In the genomic region with DNA sequence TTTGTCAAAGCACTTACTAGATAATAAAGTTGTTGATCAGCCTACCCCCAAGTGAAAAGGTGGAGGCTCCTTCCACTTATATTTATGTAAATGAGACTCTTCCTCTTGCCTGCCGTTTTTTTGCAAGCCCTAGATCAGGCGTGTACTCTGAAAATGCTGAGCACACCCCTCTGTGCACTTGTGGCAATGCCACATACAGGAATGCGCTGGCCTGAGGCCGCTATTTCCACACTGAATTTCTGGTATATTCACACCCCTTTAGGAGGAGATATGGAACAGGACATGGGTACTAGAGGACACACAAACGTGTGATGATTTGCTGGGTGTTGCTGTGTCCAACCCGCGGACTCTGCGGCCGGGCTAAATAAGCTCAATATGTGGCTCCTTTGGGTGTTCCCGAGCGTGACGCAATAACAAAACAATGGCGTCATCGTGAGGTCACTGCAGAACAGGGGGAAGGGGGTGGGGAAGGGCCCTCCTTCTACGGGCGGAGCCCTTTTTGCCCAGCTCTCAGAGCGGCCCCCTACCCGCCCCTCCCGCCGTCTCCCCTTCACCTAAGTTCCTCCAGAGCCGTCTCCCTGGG, we compare ENCODE assay signal across 8 cellular contexts. TPM values are rescaled to one million over a fixed set of nuclear protein-coding genes. Genes with fewer than 3 reads are reported as not detected.
DNase-seq lines count a peak whose midpoint lies in the region; ATAC-seq and TF ChIP-seq lines count a peak whose summit lies in the region.

No MANE protein-coding gene starts in this region.

- peak overlapping the region; percentile 97 for H3K27ac Mint-ChIP-seq in T-helper 1 cell treated with Interleukin-12 subunit alpha and Interleukin-12 subunit beta and Interleukin-4 antibody, amounts not matched to agents 30 μg/mL and 1 μg/mL, for 36 hours
- peak overlapping the region; percentile 97 to 99 (median 99) for H3K27ac Mint-ChIP-seq in brain

- no peaks in the 10 kb centered on the region for H3K9me3 Mint-ChIP-seq in T-helper 1 cell treated with Interleukin-12 subunit alpha and Interleukin-12 subunit beta and Interleukin-4 antibody, amounts not matched to agents 30 μg/mL and 1 μg/mL, for 36 hours
- H3K9me3 Mint-ChIP-seq in brain: peaks cover 0 to 3% (median 0%) of the 10 kb centered on the region in 5 experiments

- DNase-seq in CD1c-positive myeloid dendritic cell (ENCODE audit: extremely low spot score) (peak; percentile 82), kidney epithelial cell (ENCODE audit: low read depth) (no peak), globus pallidus (ENCODE audit: low spot score) (no peak)
- DNase-seq in stimulated activated CD4-positive, alpha-beta T cell treated with anti-CD3 and anti-CD28 coated beads, Interleukin-4, amount 100 ng/mL, for 24 hours: peak; percentile 74

- H3K27me3 ChIP-seq in kidney epithelial cell (ENCODE audit: control insufficient read depth, insufficient read depth, low read length): peaks cover 28% of the 10 kb centered on the region

- H3K4me1 Mint-ChIP-seq in T-helper 1 cell treated with Interleukin-12 subunit alpha and Interleukin-12 subunit beta and Interleukin-4 antibody, amounts not matched to agents 30 μg/mL and 1 μg/mL, for 36 hours (ENCODE audit: low read depth): peaks cover 46% of the 10 kb centered on the region
- peaks cover 44% of the 10 kb centered on the region for H3K4me1 Mint-ChIP-seq in brain

- H3K4me3 ChIP-seq in kidney epithelial cell (ENCODE audit: low read depth, low read length): peak overlapping the region; percentile 86

- ATAC-seq in GM19043 (IDR thresholded peaks at IDR 0.05; ENCODE audit: low read depth, unreplicated experiment) (peak; percentile 39), HG03196 (IDR thresholded peaks at IDR 0.05; ENCODE audit: unreplicated experiment) (peak; percentile 22)

- peaks cover 34% of the 10 kb centered on the region for H3K36me3 Mint-ChIP-seq in T-helper 1 cell treated with Interleukin-12 subunit alpha and Interleukin-12 subunit beta and Interleukin-4 antibody, amounts not matched to agents 30 μg/mL and 1 μg/mL, for 36 hours (ENCODE audit: low read depth)
- peaks cover 36% of the 10 kb centered on the region for H3K36me3 Mint-ChIP-seq in brain

- TF ChIP-seq CTCF in brain (conservative IDR thresholded peaks at IDR 0.05) (no peak), kidney epithelial cell (IDR thresholded peaks at IDR 0.05; ENCODE audit: insufficient read depth, low read length, poor library complexity, severe bottlenecking) (no peak)

- H3K36me3 ChIP-seq in kidney epithelial cell (ENCODE audit: control insufficient read depth, insufficient read depth, low read length): peaks cover 2% of the 10 kb centered on the region

- H3K4me3 Mint-ChIP-seq in T-helper 1 cell treated with Interleukin-12 subunit alpha and Interleukin-12 subunit beta and Interleukin-4 antibody, amounts not matched to agents 30 μg/mL and 1 μg/mL, for 36 hours: peak overlapping the region; percentile 88
- peak overlapping the region; percentile 90 to 98 (median 95) for H3K4me3 Mint-ChIP-seq in brain

- H3K27me3 Mint-ChIP-seq in T-helper 1 cell treated with Interleukin-12 subunit alpha and Interleukin-12 subunit beta and Interleukin-4 antibody, amounts not matched to agents 30 μg/mL and 1 μg/mL, for 36 hours (ENCODE audit: low read depth): no peaks in the 10 kb centered on the region
- H3K27me3 Mint-ChIP-seq in brain: peaks cover 48% of the 10 kb centered on the region

RNA-seq across cellular contexts. Expression of gene TSPAN31, which starts 0.6 kb away (rescaled TPM):
- 38.4 TPM for polyA plus RNA-seq in brain (ENCODE audit: insufficient read depth, low read depth, low replicate concordance)
- 39.6 and 77.1 TPM in 2 replicates for total RNA-seq in kidney epithelial cell

RNA-seq across cellular contexts. Expression of gene AGAP2, which starts 5.7 kb away (rescaled TPM):
- 37.8 TPM for polyA plus RNA-seq in brain (ENCODE audit: insufficient read depth, low read depth, low replicate concordance)
- under 0.01 TPM in 1 of 2 replicates, not detected in the other for total RNA-seq in kidney epithelial cell

RNA-seq across cellular contexts. Expression of gene CDK4, which starts 7.8 kb away (rescaled TPM):
- polyA plus RNA-seq in brain (ENCODE audit: insufficient read depth, low read depth, low replicate concordance): 240 TPM
- 257 and 298 TPM in 2 replicates for total RNA-seq in kidney epithelial cell

RNA-seq across cellular contexts. Expression of gene MARCHF9, which starts 10.6 kb away (rescaled TPM):
- polyA plus RNA-seq in brain (ENCODE audit: insufficient read depth, low read depth, low replicate concordance): 26.0 TPM
- 15.1 and 16.7 TPM in 2 replicates for total RNA-seq in kidney epithelial cell

RNA-seq across cellular contexts. Expression of gene CYP27B1, which starts 22.6 kb away (rescaled TPM):
- not detected for polyA plus RNA-seq in brain (ENCODE audit: insufficient read depth, low read depth, low replicate concordance)
- total RNA-seq in kidney epithelial cell: 4.3 and 5.2 TPM in 2 replicates

Comparison
In these comparisons a context has a peak if more than half of its experiments do, and no peak if none do; other contexts are left out.
1. DNase-seq: peak in CD1c-positive myeloid dendritic cell (single experiment) and stimulated activated CD4-positive, alpha-beta T cell treated with anti-CD3 and anti-CD28 coated beads, Interleukin-4, amount 100 ng/mL, for 24 hours (single experiment); none in kidney epithelial cell (single experiment) and globus pallidus (single experiment).